21 cellular contexts compared by ENCODE assay signal in the genomic region with DNA sequence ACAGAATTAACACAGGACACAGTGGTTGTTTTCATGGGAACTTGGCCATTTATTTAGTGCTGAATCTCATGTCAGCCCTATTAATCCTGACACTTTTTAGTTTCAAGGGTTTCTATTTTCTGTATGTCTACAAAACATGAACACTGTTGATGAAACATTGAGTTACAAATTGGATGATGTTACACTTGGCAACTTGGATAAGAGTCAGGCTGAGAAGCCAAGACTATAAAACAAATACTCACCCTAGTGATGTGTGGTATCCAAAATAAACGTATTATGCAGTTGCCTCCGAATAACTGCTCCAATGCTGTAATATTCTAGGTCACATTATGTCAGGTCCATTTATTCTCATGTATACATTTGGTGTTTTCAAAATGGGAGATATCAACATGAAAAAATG.
DNase-seq lines count a peak whose midpoint lies in the region; ATAC-seq and TF ChIP-seq lines count a peak whose summit lies in the region.
"Had no signal": no experiment of that assay in that cellular context is flagged by ENCODE, and none has a peak within 500 bp of the region (broad histone marks: within the 10 kb centered on the region; RNA-seq: fewer than 3 reads in every experiment).

No MANE protein-coding gene starts in this region.

- peaks cover 25% of the 10 kb centered on the region for H3K4me1 Mint-ChIP-seq in neural progenitor cell
- H3K4me1 Mint-ChIP-seq in activated T-cell treated with anti-CD3 and anti-CD28 coated beads, Interleukin-2, amount 50 U/mL, for 72 hours (ENCODE audit: low read depth): no peaks in the 10 kb centered on the region
- H3K4me1 Mint-ChIP-seq: activated CD4-positive, alpha-beta memory T cell treated with anti-CD3 and anti-CD28 coated beads, Interleukin-2, amount 10 ng/mL, durations not matched to agents 7 days and 5 days; activated naive CD8-positive, alpha-beta T cell treated with anti-CD3 and anti-CD28 coated beads for 36 hours; central memory CD8-positive, alpha-beta T cell; GM23338 had no signal

- no peaks in the 10 kb centered on the region for H3K27me3 Mint-ChIP-seq in neural progenitor cell (ENCODE audit: insufficient read depth, low read depth)
- no peaks in the 10 kb centered on the region for H3K27me3 Mint-ChIP-seq in activated T-cell treated with anti-CD3 and anti-CD28 coated beads, Interleukin-2, amount 50 U/mL, for 72 hours (ENCODE audit: low read depth)
- H3K27me3 Mint-ChIP-seq: activated CD4-positive, alpha-beta memory T cell treated with anti-CD3 and anti-CD28 coated beads, Interleukin-2, amount 10 ng/mL, durations not matched to agents 7 days and 5 days; activated naive CD8-positive, alpha-beta T cell treated with anti-CD3 and anti-CD28 coated beads for 36 hours; central memory CD8-positive, alpha-beta T cell had no signal

- TF ChIP-seq CTCF in astrocyte of the cerebellum (IDR thresholded peaks at IDR 0.05; ENCODE audit: low read depth, low read length, missing control alignments) (no peak), neural progenitor cell (IDR thresholded peaks at IDR 0.05) (no peak)

- H4K20me1 ChIP-seq in neural progenitor cell (ENCODE audit: low read depth): no peaks in the 10 kb centered on the region

- H3K27me3 ChIP-seq in neural progenitor cell: no peaks in the 10 kb centered on the region
- H3K27me3 ChIP-seq: stomach, vagina had no signal

- H3K9me3 Mint-ChIP-seq in neural progenitor cell: no peaks in the 10 kb centered on the region
- peaks cover 1 to 3% of the 10 kb centered on the region in 2 donors for H3K9me3 Mint-ChIP-seq in activated T-cell treated with anti-CD3 and anti-CD28 coated beads, Interleukin-2, amount 50 U/mL, for 72 hours
- H3K9me3 Mint-ChIP-seq: activated CD4-positive, alpha-beta memory T cell treated with anti-CD3 and anti-CD28 coated beads, Interleukin-2, amount 10 ng/mL, durations not matched to agents 7 days and 5 days; central memory CD8-positive, alpha-beta T cell; GM23338 had no signal

- no peak for ATAC-seq in HG03521 (IDR thresholded peaks at IDR 0.05; ENCODE audit: unreplicated experiment)
- ATAC-seq in activated T-cell treated with anti-CD3 and anti-CD28 coated beads, Interleukin-2, amount 50 U/mL, for 72 hours (replicated peaks in 1 of 2): no peak
- ATAC-seq: GM23338, mucosa of descending colon had no signal

- in situ Hi-C loops in astrocyte of the cerebellum (cut with HindIII; ENCODE audit: low sequenced_read_pairs): no loop called here

- H3K4me1 ChIP-seq in neural progenitor cell: peaks cover 14% of the 10 kb centered on the region
- H3K4me1 ChIP-seq: stomach, vagina had no signal

- no peak overlapping the region for H3K9ac ChIP-seq in neural progenitor cell

- peak overlapping the region; percentile 11 for H2AFZ ChIP-seq in neural progenitor cell (replicated peaks)
- H2AFZ ChIP-seq: GM23338 had no signal

- H3K27ac Mint-ChIP-seq in neural progenitor cell: no peak overlapping the region
- H3K27ac Mint-ChIP-seq in activated T-cell treated with anti-CD3 and anti-CD28 coated beads, Interleukin-2, amount 50 U/mL, for 72 hours: no peak overlapping the region
- H3K27ac Mint-ChIP-seq: activated CD4-positive, alpha-beta memory T cell treated with anti-CD3 and anti-CD28 coated beads, Interleukin-2, amount 10 ng/mL, durations not matched to agents 7 days and 5 days; activated naive CD8-positive, alpha-beta T cell treated with anti-CD3 and anti-CD28 coated beads for 36 hours; GM23338 had no signal

- H3K36me3 Mint-ChIP-seq in neural progenitor cell: no peaks in the 10 kb centered on the region
- no peaks in the 10 kb centered on the region for H3K36me3 Mint-ChIP-seq in activated T-cell treated with anti-CD3 and anti-CD28 coated beads, Interleukin-2, amount 50 U/mL, for 72 hours (ENCODE audit: insufficient read depth in 2 of 2)
- H3K36me3 Mint-ChIP-seq: activated naive CD8-positive, alpha-beta T cell treated with anti-CD3 and anti-CD28 coated beads for 36 hours had no signal

- H3K4me2 ChIP-seq in neural progenitor cell: no peak overlapping the region
- H3K4me2 ChIP-seq: GM23338 had no signal

- no peaks in the 10 kb centered on the region for H3K36me3 ChIP-seq in neural progenitor cell
- H3K36me3 ChIP-seq: stomach, vagina had no signal

- no peaks in the 10 kb centered on the region for H3K9me3 ChIP-seq in neural progenitor cell (ENCODE audit: low read depth)
- H3K9me3 ChIP-seq: mucosa of descending colon, stomach, vagina had no signal

- H3K4me3 ChIP-seq in astrocyte of the cerebellum (ENCODE audit: low read depth, low read length) (no peak overlapping the region), neural progenitor cell (no peak overlapping the region)
- H3K4me3 ChIP-seq: GM23338, mucosa of descending colon, stomach, vagina had no signal

- no peak overlapping the region for H3K4me3 Mint-ChIP-seq in neural progenitor cell
- no peak overlapping the region for H3K4me3 Mint-ChIP-seq in activated T-cell treated with anti-CD3 and anti-CD28 coated beads, Interleukin-2, amount 50 U/mL, for 72 hours
- H3K4me3 Mint-ChIP-seq: activated CD4-positive, alpha-beta memory T cell treated with anti-CD3 and anti-CD28 coated beads, Interleukin-2, amount 10 ng/mL, durations not matched to agents 7 days and 5 days; activated naive CD8-positive, alpha-beta T cell treated with anti-CD3 and anti-CD28 coated beads for 36 hours; central memory CD8-positive, alpha-beta T cell; GM23338 had no signal

- DNase-seq in AG08395 (ENCODE audit: low spot score) (peak; percentile 2), astrocyte of the cerebellum (ENCODE audit: low read depth) (peak; percentile 28), fibroblast of the conjunctiva (ENCODE audit: low read depth) (peak; percentile 23), neural progenitor cell (ENCODE audit: low spot score) (no peak), NCI-H1105 treated with DMSO at 0.1 percent for 48 hours (lab: John Stamatoyannopoulos, UW) (no peak), DMS79 treated with DMSO at 0.1 percent for 48 hours (lab: John Stamatoyannopoulos, UW) (no peak)
- no peak for DNase-seq in activated T-cell treated with anti-CD3 and anti-CD28 coated beads, Interleukin-2, amount 50 U/mL, for 72 hours
- DNase-seq: activated CD4-positive, alpha-beta memory T cell treated with anti-CD3 and anti-CD28 coated beads, Interleukin-2, amount 10 ng/mL, durations not matched to agents 7 days and 5 days; activated naive CD8-positive, alpha-beta T cell treated with anti-CD3 and anti-CD28 coated beads for 36 hours; activated T-cell treated with anti-CD3 and anti-CD28 coated beads, Interleukin-2, amount 50 U/mL, for 48 hours; DND-41; head of caudate nucleus; mucosa of descending colon; NCI-H1048; NCI-H2171; RPMI8226; stomach had no signal

- no peaks in the 10 kb centered on the region for H3F3A ChIP-seq in neural progenitor cell (ENCODE audit: low read depth)

- no peak overlapping the region for H3K27ac ChIP-seq in neural progenitor cell
- H3K27ac ChIP-seq: stomach had no signal

- H3K79me2 ChIP-seq in neural progenitor cell (ENCODE audit: low read depth): no peaks in the 10 kb centered on the region

Comparison
In these comparisons a context has a peak if more than half of its experiments do, and no peak if none do; other contexts are left out.
1. DNase-seq: peak in AG08395 (single experiment), astrocyte of the cerebellum (single experiment) and fibroblast of the conjunctiva (single experiment); none in neural progenitor cell (single experiment), NCI-H1105 treated with DMSO at 0.1 percent for 48 hours (single experiment), DMS79 treated with DMSO at 0.1 percent for 48 hours (single experiment) and activated T-cell treated with anti-CD3 and anti-CD28 coated beads, Interleukin-2, amount 50 U/mL, for 72 hours (0 of 2).